Comparison of ENCODE assay signal across 22 cellular contexts in genomic region chr11:119663279-119663678, GRCh38.
DNase-seq lines count a peak whose midpoint lies in the region; ATAC-seq and TF ChIP-seq lines count a peak whose summit lies in the region.
"Had no signal": no experiment of that assay in that cellular context is flagged by ENCODE, and none has a peak within 500 bp of the region (broad histone marks: within the 10 kb centered on the region; RNA-seq: fewer than 3 reads in every experiment).

No MANE protein-coding gene starts in this region.

- no peak overlapping the region for H3K4me3 ChIP-seq in GM23338
- H3K4me3 ChIP-seq in WERI-Rb-1 (ENCODE audit: low read depth, low read length), result no peak overlapping the region
- H3K4me3 ChIP-seq in effector memory CD4-positive, alpha-beta T cell (ENCODE audit: insufficient read depth, low read depth, low read length, poor library complexity, severe bottlenecking), result no peak overlapping the region
- H3K4me3 ChIP-seq: adrenal gland, HAP-1, lung, Peyer's patch, SJSA1, tibial nerve had no signal

- in situ Hi-C loops in KBM-7 (cut with MboI; ENCODE audit: low pct_unique_long_range_greater_than_20kb, low sequenced_read_pairs), result no loop called here

- H3K4me3 Mint-ChIP-seq in GM23338, result 0 out of 3 replicates have a peak overlapping the region, but pooled peaks have one; percentile 1
- H3K4me3 Mint-ChIP-seq: activated T-cell treated with anti-CD3 and anti-CD28 coated beads, Interleukin-2, amount 50 U/mL, for 24 hours; stimulated activated naive CD8-positive, alpha-beta T cell treated with anti-CD3 and anti-CD28 coated beads, Interleukin-15, Interleukin-2, amounts not matched to agents 100 ng/mL and 50 ng/mL, for 24 hours had no signal

- H3K9me3 Mint-ChIP-seq in GM23338, result no peaks in the 10 kb centered on the region
- H3K9me3 Mint-ChIP-seq: activated T-cell treated with anti-CD3 and anti-CD28 coated beads, Interleukin-2, amount 50 U/mL, for 24 hours; stimulated activated naive CD8-positive, alpha-beta T cell treated with anti-CD3 and anti-CD28 coated beads, Interleukin-15, Interleukin-2, amounts not matched to agents 100 ng/mL and 50 ng/mL, for 24 hours had no signal

- ATAC-seq in GM23338 (peak; percentile 11), HG03469 (IDR thresholded peaks at IDR 0.05; ENCODE audit: unreplicated experiment) (no peak)
- ATAC-seq: right cardiac atrium had no signal

- TF ChIP-seq CTCF in GM23338 (conservative IDR thresholded peaks at IDR 0.05; ENCODE audit: low read depth in 2 of 2) (no peak), WERI-Rb-1 (IDR thresholded peaks at IDR 0.05; ENCODE audit: low read depth, low read length) (no peak)

- peaks cover 21% of the 10 kb centered on the region for H3K36me3 Mint-ChIP-seq in GM23338 (ENCODE audit: low read depth)

- H3K36me3 ChIP-seq in GM23338 (ENCODE audit: insufficient read depth) (no peaks in the 10 kb centered on the region; the same call in 1 of the 2 replicates), WERI-Rb-1 (peaks cover 11% of the 10 kb centered on the region)
- H3K36me3 ChIP-seq in effector memory CD4-positive, alpha-beta T cell (ENCODE audit: control insufficient read depth, insufficient read depth, low read length), result no peaks in the 10 kb centered on the region
- H3K36me3 ChIP-seq: adrenal gland, HAP-1, Peyer's patch, SJSA1 had no signal

- no peaks in the 10 kb centered on the region; the same call in none of the 2 replicates for H4K20me1 ChIP-seq in GM23338 (replicated peaks; ENCODE audit: insufficient read depth)

- no peaks in the 10 kb centered on the region; the same call in 1 of the 2 replicates for H3K79me2 ChIP-seq in GM23338 (replicated peaks; ENCODE audit: insufficient read depth)

- no peak overlapping the region for H2AFZ ChIP-seq in GM23338

- no peak overlapping the region for H3K4me2 ChIP-seq in GM23338

- peaks cover 15% of the 10 kb centered on the region for H3K4me1 ChIP-seq in GM23338 (ENCODE audit: insufficient read depth)
- H3K4me1 ChIP-seq in effector memory CD4-positive, alpha-beta T cell (ENCODE audit: control insufficient read depth, insufficient read depth, low read length, poor library complexity, severe bottlenecking), result no peaks in the 10 kb centered on the region
- H3K4me1 ChIP-seq: adrenal gland, HAP-1, SJSA1 had no signal

- H3K4me1 Mint-ChIP-seq in GM23338, result peaks cover 30% of the 10 kb centered on the region

- H3K27me3 ChIP-seq in GM23338 (ENCODE audit: insufficient read depth) (no peaks in the 10 kb centered on the region), WERI-Rb-1 (ENCODE audit: insufficient read depth, low read depth, severe bottlenecking) (no peaks in the 10 kb centered on the region)
- no peaks in the 10 kb centered on the region for H3K27me3 ChIP-seq in effector memory CD4-positive, alpha-beta T cell (replicated peaks; ENCODE audit: control insufficient read depth, insufficient read depth, low read length, poor library complexity, severe bottlenecking)
- H3K27me3 ChIP-seq: adrenal gland, Peyer's patch, SJSA1, tibial nerve had no signal

- H3F3A ChIP-seq in GM23338 (replicated peaks; ENCODE audit: low read depth), result 0 out of 2 replicates have a peak, but pooled peaks cover 3% of the 10 kb centered on the region

- DNase-seq in GM23338 (ENCODE audit: low spot score), result no peak
- DNase-seq in WERI-Rb-1, result no peak
- peak; percentile 47 to 92 (median 81) for DNase-seq in head of caudate nucleus
- DNase-seq in pons (ENCODE audit: low spot score), result peak; percentile 93
- DNase-seq in AG08396 (ENCODE audit: low spot score), result no peak
- no peak for DNase-seq in KBM-7
- no peak for DNase-seq in effector memory CD4-positive, alpha-beta T cell
- DNase-seq: activated CD4-positive, alpha-beta T cell treated with anti-CD3 and anti-CD28 coated beads for 48 hours; activated naive CD4-positive, alpha-beta T cell; activated T-cell treated with anti-CD3 and anti-CD28 coated beads, Interleukin-2, amount 50 U/mL, for 24 hours; adrenal gland; cortex of kidney; kidney glomerular epithelial cell; Peyer's patch; right cardiac atrium had no signal

- intact Hi-C loops in head of caudate nucleus (cut with DNase I), result no loop called here

- no peaks in the 10 kb centered on the region for H3K9me2 ChIP-seq in GM23338 (ENCODE audit: insufficient read depth)

- H3K27ac ChIP-seq in GM23338 (ENCODE audit: low read depth), result no peak overlapping the region
- H3K27ac ChIP-seq in WERI-Rb-1, result peak overlapping the region; percentile 73
- no peak overlapping the region for H3K27ac ChIP-seq in effector memory CD4-positive, alpha-beta T cell (ENCODE audit: insufficient read depth, low read length, poor library complexity, severe bottlenecking)
- H3K27ac ChIP-seq: adrenal gland, C4-2B, Peyer's patch, SJSA1, tibial nerve had no signal

- peak overlapping the region; percentile 57 for H3K27ac Mint-ChIP-seq in GM23338
- H3K27ac Mint-ChIP-seq: activated T-cell treated with anti-CD3 and anti-CD28 coated beads, Interleukin-2, amount 50 U/mL, for 24 hours; stimulated activated naive CD8-positive, alpha-beta T cell treated with anti-CD3 and anti-CD28 coated beads, Interleukin-15, Interleukin-2, amounts not matched to agents 100 ng/mL and 50 ng/mL, for 24 hours had no signal

- H3K9me3 ChIP-seq in WERI-Rb-1 (ENCODE audit: severe bottlenecking), result no peaks in the 10 kb centered on the region
- H3K9me3 ChIP-seq in effector memory CD4-positive, alpha-beta T cell (ENCODE audit: control insufficient read depth, low read length), result no peaks in the 10 kb centered on the region
- H3K9me3 ChIP-seq: adrenal gland, HAP-1, Peyer's patch, SJSA1, tibial nerve had no signal

- H3K27me3 Mint-ChIP-seq in GM23338 (ENCODE audit: insufficient read depth, low read depth, poor library complexity), result peaks cover 20% of the 10 kb centered on the region
- H3K27me3 Mint-ChIP-seq: activated T-cell treated with anti-CD3 and anti-CD28 coated beads, Interleukin-2, amount 50 U/mL, for 24 hours; stimulated activated naive CD8-positive, alpha-beta T cell treated with anti-CD3 and anti-CD28 coated beads, Interleukin-15, Interleukin-2, amounts not matched to agents 100 ng/mL and 50 ng/mL, for 24 hours had no signal

TF ChIP-seq in GM23338, 12 proteins besides CTCF, POLR2A, EP300 and RAD21 (continues in another document):
- no peak for TF ChIP-seq ETS1 (IDR thresholded peaks at IDR 0.05)

Comparison
In these comparisons a context has a peak if more than half of its experiments do, and no peak if none do; other contexts are left out.
1. DNase-seq: peak in head of caudate nucleus (42 of 42) and pons (single experiment); none in GM23338 (single experiment), WERI-Rb-1 (single experiment), AG08396 (single experiment), KBM-7 (single experiment) and effector memory CD4-positive, alpha-beta T cell (0 of 3).